In genomic region chr7:151727579-151728285, GRCh38 we compare ENCODE assay signal across 8 cellular contexts.
DNase-seq lines count a peak whose midpoint lies in the region; ATAC-seq and TF ChIP-seq lines count a peak whose summit lies in the region.

No MANE protein-coding gene starts in this region.

- peaks cover 0 to 4% of the 10 kb centered on the region in 2 donors for H3K4me1 ChIP-seq in gastrocnemius medialis

- in situ Hi-C loops in gastrocnemius medialis (cut with MboI; ENCODE audit: low sequenced_read_pairs in 4 of 4) = loop anchor here in 1 of 4 donors (25.0 kb wide), 1 partner anchor 265 kb away; no protein-coding TSS in a partner anchor

- intact Hi-C loops in gastrocnemius medialis (cut with DNase I; ENCODE audit: low total_unique reads) = no loop called here

- no peak for TF ChIP-seq POLR2A in gastrocnemius medialis (IDR thresholded peaks at IDR 0.05)

- peak overlapping the region; percentile 8 to 41 (median 28) for H3K27ac ChIP-seq in gastrocnemius medialis

- no peaks in the 10 kb centered on the region for H3K36me3 ChIP-seq in gastrocnemius medialis

- DNase-seq in 8988T = peak; percentile 85
- peak; percentile 96 for DNase-seq in LoVo (ENCODE audit: low spot score)
- DNase-seq in activated CD8-positive, alpha-beta memory T cell treated with anti-CD3 and anti-CD28 coated beads for 4 hours (ENCODE audit: low read depth in 2 of 2) = peak; percentile 29 to 33
- peak; percentile 51 for DNase-seq in foreskin melanocyte
- peak; percentile 64 to 86 for DNase-seq in gastrocnemius medialis
- no peak for DNase-seq in GM10266 (ENCODE audit: extremely low spot score)
- no peak for DNase-seq in DMS79 (lab: John Stamatoyannopoulos, UW)

- no peaks in the 10 kb centered on the region for H3K27me3 ChIP-seq in gastrocnemius medialis

- H3K9me3 ChIP-seq in gastrocnemius medialis = no peaks in the 10 kb centered on the region

- TF ChIP-seq CTCF in gastrocnemius medialis (IDR thresholded peaks at IDR 0.05 in 4 of 5, conservative IDR thresholded peaks at IDR 0.05 in 1 of 5) (no peak), GM10266 (IDR thresholded peaks at IDR 0.05; ENCODE audit: control insufficient read depth, insufficient read depth, low read depth, missing control alignments) (no peak)

- ATAC-seq in GM19043 (IDR thresholded peaks at IDR 0.05; ENCODE audit: low read depth, unreplicated experiment) = peak; percentile 55
- peak; percentile 64 to 87 for ATAC-seq in gastrocnemius medialis

- no peak overlapping the region for H3K4me3 ChIP-seq in gastrocnemius medialis

Comparison
In these comparisons a context has a peak if more than half of its experiments do, and no peak if none do; other contexts are left out.
1. DNase-seq: peak in 8988T (single experiment), LoVo (single experiment), activated CD8-positive, alpha-beta memory T cell treated with anti-CD3 and anti-CD28 coated beads for 4 hours (2 of 2), foreskin melanocyte (single experiment) and gastrocnemius medialis (2 of 2); none in GM10266 (single experiment) and DMS79 (single experiment).